In the genomic region with DNA sequence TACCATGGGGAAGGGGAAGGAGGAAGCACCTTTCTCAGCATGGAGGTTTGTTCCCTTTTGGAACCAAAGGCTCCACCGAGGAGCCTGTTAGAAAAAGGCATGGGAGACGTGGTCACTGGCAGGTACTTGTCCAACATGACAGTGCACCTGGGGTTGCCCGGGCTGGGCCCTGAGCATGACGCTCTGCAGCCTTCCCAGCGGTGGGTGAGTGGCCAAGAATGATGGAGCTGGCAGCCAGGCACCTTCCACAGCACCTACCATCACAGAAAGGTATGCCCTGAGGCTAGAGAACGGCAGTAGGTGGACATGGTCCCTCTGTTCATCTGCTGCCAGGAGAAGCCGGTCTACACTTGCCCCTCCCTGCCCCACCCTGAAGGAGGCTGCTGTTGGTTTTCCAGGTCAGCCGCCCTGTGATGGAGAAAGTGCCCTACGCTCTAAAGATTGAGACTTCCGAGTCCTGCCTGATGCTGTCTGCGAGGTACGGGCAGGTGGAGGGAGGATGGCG, we compare ENCODE assay signal across 16 cellular contexts.
"Had no signal": no experiment of that assay in that cellular context is flagged by ENCODE, and none has a peak within 500 bp of the region (broad histone marks: within the 10 kb centered on the region; RNA-seq: fewer than 3 reads in every experiment).

No MANE protein-coding gene starts in this region.

- ATAC-seq: heart right ventricle; naive thymus-derived CD4-positive, alpha-beta T cell had no signal

- H3K36me3 Mint-ChIP-seq: naive thymus-derived CD4-positive, alpha-beta T cell; type B pancreatic cell had no signal

- H3K9me3 Mint-ChIP-seq: endodermal cell, type B pancreatic cell had no signal

- H3K4me3 ChIP-seq: coronary artery, heart right ventricle, ovary, right atrium auricular region, sigmoid colon, skin epidermis, thyroid gland, uterus had no signal

- DNase-seq: effector CD4-positive, alpha-beta T cell; endodermal cell; heart right ventricle; hypothalamus; kidney glomerular epithelial cell; naive thymus-derived CD4-positive, alpha-beta T cell; ovary; sigmoid colon; stimulated activated CD4-positive, alpha-beta T cell treated with anti-CD3 and anti-CD28 coated beads, Interleukin-12 subunit alpha, Interleukin-12 subunit beta, amount 100 ng/mL, for 4 hours; stimulated activated naive CD4-positive, alpha-beta T cell treated with Interleukin-2 at 50 U/mL for 16 hours; thyroid gland; uterus had no signal

- H3K4me3 Mint-ChIP-seq: endodermal cell; naive thymus-derived CD4-positive, alpha-beta T cell; type B pancreatic cell had no signal

- H3K27ac Mint-ChIP-seq: endodermal cell; naive thymus-derived CD4-positive, alpha-beta T cell; type B pancreatic cell had no signal
